Comparison of ENCODE assay signal across 13 cellular contexts in genomic region chr10:126247454-126247975, GRCh38.
A peak's percentile ranks its signal among the peaks of the same experiment; 100 is the strongest.
DNase-seq lines count a peak whose midpoint lies in the region; ATAC-seq, FAIRE-seq and TF ChIP-seq lines count a peak whose summit lies in the region.
"Had no signal": no experiment of that assay in that cellular context is flagged by ENCODE, and none has a peak within 500 bp of the region (broad histone marks: within the 10 kb centered on the region; RNA-seq: fewer than 3 reads in every experiment).

No MANE protein-coding gene starts in this region.

- DNase-seq in A549 (ENCODE audit: low read depth in 1 of 2, low spot score in 1 of 2) (peak; percentile 92 to 95), MG63 (peak; percentile 96), epithelial cell of esophagus (ENCODE audit: low read depth) (peak; percentile 95), mesothelial cell of epicardium (ENCODE audit: low spot score in 2 of 2, unreplicated experiment in 2 of 2) (no peak), superior temporal gyrus (ENCODE audit: extremely low spot score) (no peak), AML-193 (lab: John Stamatoyannopoulos, UW) (no peak)
- no peak for DNase-seq in activated CD8-positive, alpha-beta memory T cell treated with anti-CD3 and anti-CD28 coated beads, Interleukin-2, amount 10 ng/mL, durations not matched to agents 7 days and 5 days
- DNase-seq: activated CD4-positive, alpha-beta T cell treated with anti-CD3 and anti-CD28 coated beads for 36 hours; BE2C; effector memory CD8-positive, alpha-beta T cell; NCI-H748 treated with DMSO at 0.1 percent for 48 hours had no signal

- H3K36me3 ChIP-seq in MG63: peaks cover 7% of the 10 kb centered on the region
- H3K36me3 ChIP-seq: BE2C had no signal

- peaks cover 18% of the 10 kb centered on the region for H3K4me1 ChIP-seq in A549
- H3K4me1 ChIP-seq: psoas muscle had no signal

- TF ChIP-seq RAD21 in A549 (conservative IDR thresholded peaks at IDR 0.05 in 1 of 2, IDR thresholded peaks at IDR 0.05 in 1 of 2): peak in 1 of 2 experiments; percentile 41; a peak in 3 of 5 replicates

- ATAC-seq in A549 (peak; percentile 96 to 97), HG02970 (IDR thresholded peaks at IDR 0.05; ENCODE audit: low FRiP score, unreplicated experiment) (no peak)
- no peak for ATAC-seq in activated CD8-positive, alpha-beta memory T cell treated with anti-CD3 and anti-CD28 coated beads, Interleukin-2, amount 10 ng/mL, durations not matched to agents 7 days and 5 days
- ATAC-seq: activated CD4-positive, alpha-beta T cell treated with anti-CD3 and anti-CD28 coated beads for 36 hours; effector memory CD8-positive, alpha-beta T cell had no signal

- no peaks in the 10 kb centered on the region for H3K27me3 ChIP-seq in MG63
- H3K27me3 ChIP-seq: BE2C had no signal

- H3K9me3 ChIP-seq in A549 (no peaks in the 10 kb centered on the region), MG63 (no peaks in the 10 kb centered on the region)
- H3K9me3 ChIP-seq: BE2C, psoas muscle had no signal

- H3K27ac ChIP-seq in A549: peak overlapping the region; percentile 64 to 83
- H3K27ac ChIP-seq: psoas muscle had no signal

- FAIRE-seq in A549 (lab: Jason Lieb, UNC): peak; percentile 84

- 13% methylated on average over 11 of the region's 11 CpGs for WGBS in A549 (ENCODE audit: missing lambda C conversion rate)

- peak; percentile 57 to 75; a peak in 3 of 5 replicates for TF ChIP-seq EP300 in A549 (IDR thresholded peaks at IDR 0.05)

- CTCF ChIA-PET in A549 (lab: Yijun Ruan, JAX): interaction anchor here (0.6 kb wide), 1 partner anchor 44 kb away, joined by 3 read pairs; no protein-coding TSS in a partner anchor
- CTCF ChIA-PET in activated CD8-positive, alpha-beta memory T cell treated with anti-CD3 and anti-CD28 coated beads, Interleukin-2, amount 10 ng/mL, durations not matched to agents 7 days and 5 days (lab: Charles Lee): no interaction called here

- H3K4me3 Mint-ChIP-seq in mesothelial cell of epicardium: no peak overlapping the region
- H3K4me3 Mint-ChIP-seq in activated CD8-positive, alpha-beta memory T cell treated with anti-CD3 and anti-CD28 coated beads, Interleukin-2, amount 10 ng/mL, durations not matched to agents 7 days and 5 days: no peak overlapping the region
- H3K4me3 Mint-ChIP-seq: activated CD4-positive, alpha-beta T cell treated with anti-CD3 and anti-CD28 coated beads for 36 hours; effector memory CD8-positive, alpha-beta T cell had no signal

- TF ChIP-seq POLR2A in A549 (IDR thresholded peaks at IDR 0.05; ENCODE audit: low read length): no peak

- peaks cover 15% of the 10 kb centered on the region for H3K9me3 Mint-ChIP-seq in mesothelial cell of epicardium
- H3K9me3 Mint-ChIP-seq in activated CD8-positive, alpha-beta memory T cell treated with anti-CD3 and anti-CD28 coated beads, Interleukin-2, amount 10 ng/mL, durations not matched to agents 7 days and 5 days (ENCODE audit: low read depth): peaks cover 11% of the 10 kb centered on the region

- no peak for TF ChIP-seq CTCF in A549 (IDR thresholded peaks at IDR 0.05)
- no peak for TF ChIP-seq CTCF in epithelial cell of esophagus (IDR thresholded peaks at IDR 0.05; ENCODE audit: insufficient read depth, low read depth, low read length, missing control alignments)
- TF ChIP-seq CTCF in mesothelial cell of epicardium (IDR thresholded peaks at IDR 0.05; ENCODE audit: unreplicated experiment): no peak

- H3K27me3 Mint-ChIP-seq in mesothelial cell of epicardium (ENCODE audit: low read depth): no peaks in the 10 kb centered on the region
- no peaks in the 10 kb centered on the region for H3K27me3 Mint-ChIP-seq in activated CD8-positive, alpha-beta memory T cell treated with anti-CD3 and anti-CD28 coated beads, Interleukin-2, amount 10 ng/mL, durations not matched to agents 7 days and 5 days
- H3K27me3 Mint-ChIP-seq: activated CD4-positive, alpha-beta T cell treated with anti-CD3 and anti-CD28 coated beads for 36 hours; effector memory CD8-positive, alpha-beta T cell had no signal

- H3K4me2 ChIP-seq in A549: peak overlapping the region; percentile 68

- no peaks in the 10 kb centered on the region for H3K36me3 Mint-ChIP-seq in mesothelial cell of epicardium
- H3K36me3 Mint-ChIP-seq in activated CD8-positive, alpha-beta memory T cell treated with anti-CD3 and anti-CD28 coated beads, Interleukin-2, amount 10 ng/mL, durations not matched to agents 7 days and 5 days: no peaks in the 10 kb centered on the region

- POLR2A ChIA-PET in A549 (lab: Yijun Ruan, JAX): no interaction called here

- H3K4me3 ChIP-seq in A549: 0 out of 3 replicates have a peak overlapping the region, but pooled peaks have one; percentile 7
- H3K4me3 ChIP-seq in MG63: no peak overlapping the region
- no peak overlapping the region for H3K4me3 ChIP-seq in epithelial cell of esophagus (ENCODE audit: low read length)
- H3K4me3 ChIP-seq: psoas muscle had no signal

- H3K4me1 Mint-ChIP-seq in mesothelial cell of epicardium: peaks cover 9% of the 10 kb centered on the region
- H3K4me1 Mint-ChIP-seq in activated CD8-positive, alpha-beta memory T cell treated with anti-CD3 and anti-CD28 coated beads, Interleukin-2, amount 10 ng/mL, durations not matched to agents 7 days and 5 days: no peaks in the 10 kb centered on the region
- H3K4me1 Mint-ChIP-seq: activated CD4-positive, alpha-beta T cell treated with anti-CD3 and anti-CD28 coated beads for 36 hours had no signal

- H3K27ac Mint-ChIP-seq in mesothelial cell of epicardium: peak overlapping the region; percentile 77
- H3K27ac Mint-ChIP-seq in activated CD8-positive, alpha-beta memory T cell treated with anti-CD3 and anti-CD28 coated beads, Interleukin-2, amount 10 ng/mL, durations not matched to agents 7 days and 5 days: no peak overlapping the region
- H3K27ac Mint-ChIP-seq: activated CD4-positive, alpha-beta T cell treated with anti-CD3 and anti-CD28 coated beads for 36 hours; effector memory CD8-positive, alpha-beta T cell had no signal

TF ChIP-seq in A549, 52 proteins besides CTCF, POLR2A, EP300 and RAD21 (continues in another document):
- no peak for TF ChIP-seq HOXA7 (CRISPR knock-in tag; IDR thresholded peaks at IDR 0.05)
- TF ChIP-seq BCL3 (IDR thresholded peaks at IDR 0.05): peak; percentile 67; the same call in 1 of the 3 replicates
- TF ChIP-seq EHF (CRISPR knock-in tag; IDR thresholded peaks at IDR 0.05): no peak
- TF ChIP-seq JUNB (IDR thresholded peaks at IDR 0.05): peak; percentile 95
- TF ChIP-seq SREBF2 (IDR thresholded peaks at IDR 0.05): no peak
- TF ChIP-seq HDAC2 (IDR thresholded peaks at IDR 0.05): no peak
- TF ChIP-seq CBX8 (IDR thresholded peaks at IDR 0.05): no peak
- no peak for TF ChIP-seq NFE2L2 (conservative IDR thresholded peaks at IDR 0.05; ENCODE audit: low read length)
- no peak for TF ChIP-seq KDM1A (IDR thresholded peaks at IDR 0.05; ENCODE audit: low read depth)
- no peak for TF ChIP-seq NPAS2 (CRISPR knock-in tag; IDR thresholded peaks at IDR 0.05; ENCODE audit: borderline replicate concordance)
- TF ChIP-seq HOXB13 (CRISPR knock-in tag; IDR thresholded peaks at IDR 0.05; ENCODE audit: low read depth): no peak
- TF ChIP-seq ZFP36 (IDR thresholded peaks at IDR 0.05; ENCODE audit: borderline replicate concordance, partially characterized antibody): no peak
- no peak for TF ChIP-seq EHMT2 (IDR thresholded peaks at IDR 0.05; ENCODE audit: low read depth)
- TF ChIP-seq CEBPB (IDR thresholded peaks at IDR 0.05): peak in 1 of 2 experiments; percentile 18; a peak in 1 of 4 replicates
- TF ChIP-seq MAZ (IDR thresholded peaks at IDR 0.05; ENCODE audit: borderline replicate concordance, low read depth, low read length): no peak
- TF ChIP-seq ZC3H11A (IDR thresholded peaks at IDR 0.05): no peak
- no peak for TF ChIP-seq ELK1 (IDR thresholded peaks at IDR 0.05; ENCODE audit: low read depth, low read length)
- no peak for TF ChIP-seq RNF2 (IDR thresholded peaks at IDR 0.05; ENCODE audit: borderline replicate concordance, low read depth)
- TF ChIP-seq NR3C1 (IDR thresholded peaks at IDR 0.05): no peak
- TF ChIP-seq ZSCAN20 (CRISPR knock-in tag; IDR thresholded peaks at IDR 0.05): no peak
- TF ChIP-seq FOSL2 (IDR thresholded peaks at IDR 0.05): peak; percentile 94
- peak; percentile 96 for TF ChIP-seq FOSL2 (CRISPR knock-in tag; IDR thresholded peaks at IDR 0.05)
- no peak for TF ChIP-seq HEYL (CRISPR knock-in tag; IDR thresholded peaks at IDR 0.05)
- TF ChIP-seq HOXB5 (CRISPR knock-in tag; IDR thresholded peaks at IDR 0.05): no peak
- no peak for TF ChIP-seq TFCP2L1 (CRISPR knock-in tag; IDR thresholded peaks at IDR 0.05)
- TF ChIP-seq E2F6 (IDR thresholded peaks at IDR 0.05; ENCODE audit: borderline replicate concordance, low read depth): no peak; the same call in 1 of the 2 replicates

Comparison
In these comparisons a context has a peak if more than half of its experiments do, and no peak if none do; other contexts are left out.
1. ATAC-seq: peak in A549 (2 of 2); none in activated CD8-positive, alpha-beta memory T cell treated with anti-CD3 and anti-CD28 coated beads, Interleukin-2, amount 10 ng/mL, durations not matched to agents 7 days and 5 days (single experiment) and HG02970 (single experiment).
2. DNase-seq: peak in A549 (2 of 2), MG63 (single experiment) and epithelial cell of esophagus (single experiment); none in mesothelial cell of epicardium (0 of 2), superior temporal gyrus (single experiment), activated CD8-positive, alpha-beta memory T cell treated with anti-CD3 and anti-CD28 coated beads, Interleukin-2, amount 10 ng/mL, durations not matched to agents 7 days and 5 days (single experiment) and AML-193 (0 of 2).